1 cellular context compared by ENCODE assay signal in genomic region chr5:95983067-95983466, GRCh38.
A peak's percentile ranks its signal among the peaks of the same experiment; 100 is the strongest.
TF ChIP-seq lines count a peak whose summit lies in the region.

No MANE protein-coding gene starts in this region.

TF ChIP-seq in HepG2, 621 proteins besides CTCF, POLR2A, EP300 and RAD21:
- TF ChIP-seq ZFP91 (CRISPR knock-in tag; IDR thresholded peaks at IDR 0.05; ENCODE audit: borderline replicate concordance): no peak
- no peak for TF ChIP-seq ZFY (CRISPR knock-in tag; IDR thresholded peaks at IDR 0.05)
- TF ChIP-seq CEBPB (IDR thresholded peaks at IDR 0.05; ENCODE audit: borderline replicate concordance, low read depth, low read length): 0 out of 2 replicates have a peak, but pooled peaks have one; percentile 11
TF ChIP-seq in HepG2: peak in this region for 1.
